In genomic region chr11:122033631-122034030, GRCh38 we compare ENCODE assay signal across 33 cellular contexts.
"Had no signal": no experiment of that assay in that cellular context is flagged by ENCODE, and none has a peak within 500 bp of the region (broad histone marks: within the 10 kb centered on the region; RNA-seq: fewer than 3 reads in every experiment).

No MANE protein-coding gene starts in this region.

- H3K4me3 Mint-ChIP-seq: activated CD4-positive, alpha-beta memory T cell treated with anti-CD3 and anti-CD28 coated beads, Interleukin-2, amount 10 ng/mL, durations not matched to agents 7 days and 5 days; activated CD8-positive, alpha-beta memory T cell treated with anti-CD3 and anti-CD28 coated beads, Interleukin-2, amount 10 ng/mL, durations not matched to agents 7 days and 5 days; activated naive CD8-positive, alpha-beta T cell treated with anti-CD3 and anti-CD28 coated beads for 36 hours; activated T-cell treated with anti-CD3 and anti-CD28 coated beads, Interleukin-2, amount 50 U/mL, for 72 hours; activated T-helper 17 cell treated with anti-CD3 and anti-CD28 coated beads, Interleukin-2, amount 50 U/mL, for 72 hours; central memory CD8-positive, alpha-beta T cell; T-cell; T-helper 17 cell had no signal

- H3K27me3 Mint-ChIP-seq: activated CD4-positive, alpha-beta memory T cell treated with anti-CD3 and anti-CD28 coated beads, Interleukin-2, amount 10 ng/mL, durations not matched to agents 7 days and 5 days; activated CD8-positive, alpha-beta memory T cell treated with anti-CD3 and anti-CD28 coated beads, Interleukin-2, amount 10 ng/mL, durations not matched to agents 7 days and 5 days had no signal

- H3K4me3 ChIP-seq: ascending aorta, cardiac muscle cell, Peyer's patch had no signal

- DNase-seq: activated CD4-positive, alpha-beta memory T cell treated with anti-CD3 and anti-CD28 coated beads, Interleukin-2, amount 10 ng/mL, durations not matched to agents 7 days and 5 days; activated CD4-positive, alpha-beta T cell treated with anti-CD3 and anti-CD28 coated beads for 1 hour; activated CD4-positive, alpha-beta T cell treated with anti-CD3 and anti-CD28 coated beads for 48 hours; activated CD4-positive, CD25-positive, alpha-beta regulatory T cell; activated CD8-positive, alpha-beta memory T cell treated with anti-CD3 and anti-CD28 coated beads for 24 hours; activated CD8-positive, alpha-beta memory T cell treated with anti-CD3 and anti-CD28 coated beads, Interleukin-2, amount 10 ng/mL, durations not matched to agents 7 days and 5 days; activated CD8-positive, alpha-beta memory T cell treated with anti-CD3 and anti-CD28 coated beads, Interleukin-2, amount 50 U/mL, for 48 hours; activated effector memory CD4-positive, alpha-beta T cell treated with anti-CD3 and anti-CD28 coated beads, Interleukin-2, amount 50 U/mL, for 16 hours; activated naive CD4-positive, alpha-beta T cell; activated naive CD4-positive, alpha-beta T cell treated with anti-CD3 and anti-CD28 coated beads, Interleukin-2, amount 50 U/mL, for 16 hours; activated naive CD8-positive, alpha-beta T cell treated with anti-CD3 and anti-CD28 coated beads for 36 hours; activated T-cell treated with anti-CD3 and anti-CD28 coated beads, Interleukin-2, amount 50 U/mL, for 72 hours; amygdala; NCI-H1105; NCI-H1417 treated with DMSO at 0.1 percent for 48 hours; NCI-H187 treated with DMSO at 0.1 percent for 48 hours; NCI-H2081; NCI-H2171 treated with DMSO at 0.1 percent for 48 hours; NCI-H226; NCI-H446 treated with DMSO at 0.1 percent for 48 hours; NCI-H524; PC-3; Peyer's patch; RPMI8226; SHP77 treated with DMSO at 0.1 percent for 48 hours; T-cell; T-helper 17 cell; WERI-Rb-1 had no signal

- H3K27me3 ChIP-seq: ascending aorta, cardiac muscle cell, Peyer's patch had no signal

- H3K4me1 Mint-ChIP-seq: activated CD4-positive, alpha-beta memory T cell treated with anti-CD3 and anti-CD28 coated beads, Interleukin-2, amount 10 ng/mL, durations not matched to agents 7 days and 5 days; activated CD8-positive, alpha-beta memory T cell treated with anti-CD3 and anti-CD28 coated beads, Interleukin-2, amount 10 ng/mL, durations not matched to agents 7 days and 5 days; activated naive CD8-positive, alpha-beta T cell treated with anti-CD3 and anti-CD28 coated beads for 36 hours; activated T-helper 17 cell treated with anti-CD3 and anti-CD28 coated beads, Interleukin-2, amount 50 U/mL, for 72 hours; central memory CD8-positive, alpha-beta T cell; T-cell; T-helper 17 cell had no signal

- H3K36me3 Mint-ChIP-seq: activated CD8-positive, alpha-beta memory T cell treated with anti-CD3 and anti-CD28 coated beads, Interleukin-2, amount 10 ng/mL, durations not matched to agents 7 days and 5 days; activated naive CD8-positive, alpha-beta T cell treated with anti-CD3 and anti-CD28 coated beads for 36 hours; T-cell had no signal

- H3K4me1 ChIP-seq: Peyer's patch had no signal

- ATAC-seq: activated CD8-positive, alpha-beta memory T cell treated with anti-CD3 and anti-CD28 coated beads, Interleukin-2, amount 10 ng/mL, durations not matched to agents 7 days and 5 days; activated T-cell treated with anti-CD3 and anti-CD28 coated beads, Interleukin-2, amount 50 U/mL, for 72 hours; activated T-helper 17 cell treated with anti-CD3 and anti-CD28 coated beads, Interleukin-2, amount 50 U/mL, for 72 hours; PC-3; T-cell; T-helper 17 cell had no signal

- H3K27ac Mint-ChIP-seq: activated CD4-positive, alpha-beta memory T cell treated with anti-CD3 and anti-CD28 coated beads, Interleukin-2, amount 10 ng/mL, durations not matched to agents 7 days and 5 days; activated CD8-positive, alpha-beta memory T cell treated with anti-CD3 and anti-CD28 coated beads, Interleukin-2, amount 10 ng/mL, durations not matched to agents 7 days and 5 days; activated naive CD8-positive, alpha-beta T cell treated with anti-CD3 and anti-CD28 coated beads for 36 hours; activated T-cell treated with anti-CD3 and anti-CD28 coated beads, Interleukin-2, amount 50 U/mL, for 72 hours; activated T-helper 17 cell treated with anti-CD3 and anti-CD28 coated beads, Interleukin-2, amount 50 U/mL, for 72 hours; T-cell; T-helper 17 cell had no signal

- H3K27ac ChIP-seq: ascending aorta, cardiac muscle cell, KMS-11, Peyer's patch, WERI-Rb-1 had no signal

- H3K9me3 ChIP-seq: ascending aorta, Peyer's patch had no signal

- H3K36me3 ChIP-seq: ascending aorta, cardiac muscle cell, Peyer's patch, WERI-Rb-1 had no signal

- H3K9me3 Mint-ChIP-seq: activated CD4-positive, alpha-beta memory T cell treated with anti-CD3 and anti-CD28 coated beads, Interleukin-2, amount 10 ng/mL, durations not matched to agents 7 days and 5 days; activated naive CD8-positive, alpha-beta T cell treated with anti-CD3 and anti-CD28 coated beads for 36 hours; activated T-cell treated with anti-CD3 and anti-CD28 coated beads, Interleukin-2, amount 50 U/mL, for 72 hours; activated T-helper 17 cell treated with anti-CD3 and anti-CD28 coated beads, Interleukin-2, amount 50 U/mL, for 72 hours; central memory CD8-positive, alpha-beta T cell; T-cell had no signal
